ENCODE assay signal across 16 cellular contexts in the genomic region with DNA sequence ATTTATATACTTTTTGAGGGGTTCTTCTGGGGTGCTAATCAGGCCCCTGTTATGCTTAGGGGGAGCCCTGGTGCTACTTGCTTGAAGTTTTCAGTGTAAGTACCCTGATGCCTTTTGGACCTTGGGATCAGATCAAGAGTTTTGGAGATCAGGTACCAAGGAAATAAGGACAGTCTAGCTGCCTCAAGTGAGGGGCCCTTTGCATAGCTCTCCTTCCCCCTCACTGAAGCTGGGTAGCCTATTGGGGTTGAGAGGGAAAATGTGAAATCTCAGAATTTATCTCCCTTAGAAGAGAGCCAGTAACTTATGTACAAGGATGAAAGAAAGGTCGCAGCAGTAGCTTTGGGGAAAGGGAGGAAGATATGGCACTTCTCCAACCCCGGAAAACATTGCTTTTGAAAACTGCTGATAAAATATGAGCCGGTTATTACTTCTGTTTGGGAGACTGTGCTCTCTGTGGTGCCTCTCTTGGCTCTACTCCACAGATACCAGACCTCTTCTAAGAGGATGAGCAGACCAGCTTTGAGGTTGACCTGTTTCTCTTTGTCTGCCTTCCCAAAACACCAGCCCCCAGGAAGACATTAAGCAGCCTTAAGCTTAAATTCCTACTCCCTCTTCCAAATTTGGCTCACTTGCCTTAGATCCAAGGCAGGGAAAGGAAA. TPM values are rescaled to one million over a fixed set of nuclear protein-coding genes. Genes with fewer than 3 reads are reported as not detected.
DNase-seq lines count a peak whose midpoint lies in the region; ATAC-seq, FAIRE-seq and TF ChIP-seq lines count a peak whose summit lies in the region.
"Had no signal": no experiment of that assay in that cellular context is flagged by ENCODE, and none has a peak within 500 bp of the region (broad histone marks: within the 10 kb centered on the region; RNA-seq: fewer than 3 reads in every experiment).

No MANE protein-coding gene starts in this region.

- CTCF ChIA-PET in HepG2 (lab: Yijun Ruan, JAX; ENCODE audit: low intra/inter-chr PET ratio, low total read pairs): no interaction called here

- H3K9me3 ChIP-seq in cardiac muscle cell (ENCODE audit: low read depth) (no peaks in the 10 kb centered on the region), HepG2 (ENCODE audit: low read length) (no peaks in the 10 kb centered on the region), thymus (ENCODE audit: control insufficient read depth) (no peaks in the 10 kb centered on the region)

- no peaks in the 10 kb centered on the region for H3K79me2 ChIP-seq in HepG2 (ENCODE audit: insufficient read depth, low read length)

- no peak for FAIRE-seq in HepG2 (lab: Jason Lieb, UNC)

- no peak overlapping the region for H3K4me3 Mint-ChIP-seq in activated T-helper 1 cell treated with anti-CD3 and anti-CD28 coated beads, Interleukin-12 subunit alpha, Interleukin-12 subunit beta, Interleukin-2, Interleukin-4 antibody, amounts not matched to agents 30 ng/mL and 10 ng/mL and 1 ng/mL, durations not matched to agents 14 hours and 24 hours and 36 hours
- H3K4me3 Mint-ChIP-seq: activated CD4-positive, alpha-beta T cell treated with anti-CD3 and anti-CD28 coated beads, Interleukin-2, amount 10 ng/mL, durations not matched to agents 24 days and 14 days; dendritic cell treated with granulocyte-macrophage colony-stimulating factor and Interleukin-4, amounts not matched to agents 40 ng/mL and 50 ng/mL, for 4 days had no signal

- H2AFZ ChIP-seq in HepG2 (ENCODE audit: low read length): no peak overlapping the region

- ATAC-seq in Right ventricle myocardium inferior (no peak), HepG2 (no peak)

- H3K9me3 Mint-ChIP-seq in activated T-helper 1 cell treated with anti-CD3 and anti-CD28 coated beads, Interleukin-12 subunit alpha, Interleukin-12 subunit beta, Interleukin-2, Interleukin-4 antibody, amounts not matched to agents 30 ng/mL and 10 ng/mL and 1 ng/mL, durations not matched to agents 14 hours and 24 hours and 36 hours: no peaks in the 10 kb centered on the region
- H3K9me3 Mint-ChIP-seq: activated CD4-positive, alpha-beta T cell treated with anti-CD3 and anti-CD28 coated beads, Interleukin-2, amount 10 ng/mL, durations not matched to agents 24 days and 14 days; dendritic cell treated with granulocyte-macrophage colony-stimulating factor and Interleukin-4, amounts not matched to agents 40 ng/mL and 50 ng/mL, for 4 days had no signal

- H3K4me1 Mint-ChIP-seq in activated T-helper 1 cell treated with anti-CD3 and anti-CD28 coated beads, Interleukin-12 subunit alpha, Interleukin-12 subunit beta, Interleukin-2, Interleukin-4 antibody, amounts not matched to agents 30 ng/mL and 10 ng/mL and 1 ng/mL, durations not matched to agents 14 hours and 24 hours and 36 hours (ENCODE audit: low read depth): peaks cover 38% of the 10 kb centered on the region

- H3K36me3 ChIP-seq in cardiac muscle cell: peaks cover 18% of the 10 kb centered on the region
- H3K36me3 ChIP-seq in HepG2 (replicated peaks in 1 of 2; ENCODE audit: control insufficient read depth in 1 of 2, insufficient read depth in 2 of 2, low read length in 2 of 2): peaks cover 8 to 21% of the 10 kb centered on the region in 2 experiments; a peak in 4 of 5 replicates
- H3K36me3 ChIP-seq in thymus (ENCODE audit: control insufficient read depth, insufficient read depth): peaks cover 27% of the 10 kb centered on the region

- peaks cover 28% of the 10 kb centered on the region for H3K36me3 Mint-ChIP-seq in activated T-helper 1 cell treated with anti-CD3 and anti-CD28 coated beads, Interleukin-12 subunit alpha, Interleukin-12 subunit beta, Interleukin-2, Interleukin-4 antibody, amounts not matched to agents 30 ng/mL and 10 ng/mL and 1 ng/mL, durations not matched to agents 14 hours and 24 hours and 36 hours (ENCODE audit: low read depth)

- no peak for TF ChIP-seq EP300 in HepG2 (IDR thresholded peaks at IDR 0.05; ENCODE audit: low read depth in 2 of 2, low read length in 2 of 2)
- no peak for TF ChIP-seq EP300 in HepG2 (CRISPR knock-in tag; IDR thresholded peaks at IDR 0.05; ENCODE audit: borderline replicate concordance)

- 81% methylated on average over 3 of the region's 3 CpGs for WGBS in HepG2 (ENCODE audit: low lambda C conversion rate)
- WGBS in thymus: 78% methylated on average over 3 of the region's 3 CpGs

- peak overlapping the region; percentile 73 for H3K27ac ChIP-seq in cardiac muscle cell
- no peak overlapping the region for H3K27ac ChIP-seq in HepG2 (ENCODE audit: extremely low read length, insufficient read depth, low read length)
- H3K27ac ChIP-seq in thymus (ENCODE audit: low read depth): peak overlapping the region; percentile 15

- TF ChIP-seq CTCF in cardiac muscle cell (IDR thresholded peaks at IDR 0.05; ENCODE audit: low read depth, low read length): no peak
- TF ChIP-seq CTCF in HepG2 (CRISPR knock-in tag; IDR thresholded peaks at IDR 0.05): no peak

- H3K27me3 Mint-ChIP-seq in activated T-helper 1 cell treated with anti-CD3 and anti-CD28 coated beads, Interleukin-12 subunit alpha, Interleukin-12 subunit beta, Interleukin-2, Interleukin-4 antibody, amounts not matched to agents 30 ng/mL and 10 ng/mL and 1 ng/mL, durations not matched to agents 14 hours and 24 hours and 36 hours (ENCODE audit: insufficient read depth): no peaks in the 10 kb centered on the region
- H3K27me3 Mint-ChIP-seq: activated CD4-positive, alpha-beta T cell treated with anti-CD3 and anti-CD28 coated beads, Interleukin-2, amount 10 ng/mL, durations not matched to agents 24 days and 14 days had no signal

- no peak overlapping the region for H3K4me2 ChIP-seq in HepG2 (ENCODE audit: low read depth, low read length)

- peaks cover 9% of the 10 kb centered on the region for H3K4me1 ChIP-seq in cardiac muscle cell (ENCODE audit: low read depth)
- peaks cover 29% of the 10 kb centered on the region for H3K4me1 ChIP-seq in HepG2 (ENCODE audit: insufficient read depth, low read length)
- no peaks in the 10 kb centered on the region for H3K4me1 ChIP-seq in thymus (ENCODE audit: control insufficient read depth, insufficient read depth, low read length)

- H3K27me3 ChIP-seq in cardiac muscle cell: no peaks in the 10 kb centered on the region
- no peaks in the 10 kb centered on the region for H3K27me3 ChIP-seq in HepG2 (ENCODE audit: control insufficient read depth in 1 of 2, insufficient read depth in 2 of 2, low read length in 2 of 2)
- no peaks in the 10 kb centered on the region for H3K27me3 ChIP-seq in thymus (ENCODE audit: control insufficient read depth, insufficient read depth)

- no peak for TF ChIP-seq RAD21 in HepG2 (CRISPR knock-in tag; IDR thresholded peaks at IDR 0.05)

- in situ Hi-C loops in HepG2 (cut with HindIII; ENCODE audit: extremely low pct_ligation_motif_present, low pct_unique_long_range_greater_than_20kb): no loop called here

- H3K4me3 ChIP-seq in cardiac muscle cell (no peak overlapping the region), HepG2 (replicated peaks in 1 of 3; ENCODE audit: insufficient read depth in 1 of 3, low read depth in 2 of 3, low read length in 3 of 3) (no peak overlapping the region), thymus (ENCODE audit: low read length) (no peak overlapping the region)

- no peak for TF ChIP-seq POLR2A in HepG2 (IDR thresholded peaks at IDR 0.05; ENCODE audit: insufficient read depth in 1 of 2, low read depth in 2 of 2, low read length in 2 of 2)

- no peaks in the 10 kb centered on the region for H4K20me1 ChIP-seq in HepG2 (ENCODE audit: insufficient read depth, low read length)

- peak overlapping the region; percentile 36 for H3K27ac Mint-ChIP-seq in activated T-helper 1 cell treated with anti-CD3 and anti-CD28 coated beads, Interleukin-12 subunit alpha, Interleukin-12 subunit beta, Interleukin-2, Interleukin-4 antibody, amounts not matched to agents 30 ng/mL and 10 ng/mL and 1 ng/mL, durations not matched to agents 14 hours and 24 hours and 36 hours
- H3K27ac Mint-ChIP-seq: dendritic cell treated with granulocyte-macrophage colony-stimulating factor and Interleukin-4, amounts not matched to agents 40 ng/mL and 50 ng/mL, for 4 days had no signal

- POLR2A ChIA-PET in HepG2 (lab: Yijun Ruan, JAX): no interaction called here

- BruUV-seq in HepG2 (replicated peaks; lab: Mats Ljungman, UMichigan): no TSS peak

- H3K9ac ChIP-seq in HepG2 (ENCODE audit: insufficient read depth, low read depth, low read length): no peak overlapping the region

- peak in 1 of 2 donors; percentile 48 for DNase-seq in cardiac muscle cell (ENCODE audit: low read depth in 1 of 2, low spot score in 1 of 2)
- DNase-seq in Right ventricle myocardium inferior (ENCODE audit: missing footprints): no peak
- no peak for DNase-seq in activated T-helper 1 cell treated with anti-CD3 and anti-CD28 coated beads, Interleukin-12 subunit alpha, Interleukin-12 subunit beta, Interleukin-2, Interleukin-4 antibody, amounts not matched to agents 30 ng/mL and 10 ng/mL and 1 ng/mL, durations not matched to agents 14 hours and 24 hours and 36 hours (ENCODE audit: low spot score)
- DNase-seq in HepG2 (ENCODE audit: low spot score): no peak
- no peak for DNase-seq in NCI-H2227 (lab: John Stamatoyannopoulos, UW; ENCODE audit: unreplicated experiment)
- DNase-seq in activated T-cell treated with anti-CD3 and anti-CD28 coated beads, Interleukin-2, amount 50 U/mL, for 1 hour: no peak
- DNase-seq in NCI-H446 treated with DMSO at 0.1 percent for 48 hours (lab: John Stamatoyannopoulos, UW): no peak
- DNase-seq: activated CD4-positive, alpha-beta T cell treated with anti-CD3 and anti-CD28 coated beads, Interleukin-2, amount 10 ng/mL, durations not matched to agents 24 days and 14 days; activated naive CD4-positive, alpha-beta T cell treated with Interleukin-2 at 50 U/mL for 16 hours; foreskin melanocyte; NCI-H1436; NCI-H774; nucleus accumbens had no signal

- intact Hi-C loops in Right ventricle myocardium inferior (cut with DNase I): no loop called here
- intact Hi-C loops in activated T-helper 1 cell treated with anti-CD3 and anti-CD28 coated beads, Interleukin-12 subunit alpha, Interleukin-12 subunit beta, Interleukin-2, Interleukin-4 antibody, amounts not matched to agents 30 ng/mL and 10 ng/mL and 1 ng/mL, durations not matched to agents 14 hours and 24 hours and 36 hours (cut with micrococcal nuclease): no loop called here
- intact Hi-C loops in HepG2 (cut with micrococcal nuclease; ENCODE audit: unreplicated experiment): no loop called here

RNA-seq across cellular contexts. Expression of gene AMHR2, which starts 8.8 kb away (rescaled TPM):
- total RNA-seq in cardiac muscle cell (39.8 and 60.0 TPM in 2 replicates), Right ventricle myocardium inferior (not detected), HepG2 (2016; rRNA removed; fragmentation: Illumina TruSeq; extraction: Trizol) (0.58 and 0.90 TPM in 2 replicates)
- polyA plus RNA-seq in cardiac muscle cell (53.4 and 57.3 TPM in 2 replicates), HepG2 (2011; rRNA removed) (0.24 and 0.50 TPM in 2 replicates), thymus (0.14 TPM)
- not detected in 2 replicates for total RNA-seq in activated T-helper 1 cell treated with anti-CD3 and anti-CD28 coated beads, Interleukin-12 subunit alpha, Interleukin-12 subunit beta, Interleukin-2, Interleukin-4 antibody, amounts not matched to agents 30 ng/mL and 10 ng/mL and 1 ng/mL, durations not matched to agents 14 hours and 24 hours and 36 hours
- 0.44 and 0.81 TPM in 2 replicates for total RNA-seq in HepG2 (2016; cell fraction: cytosol; rRNA removed; fragmentation: Illumina TruSeq; extraction: Trizol; ENCODE audit: low read depth)
- 0.45 and 1.1 TPM in 2 replicates for total RNA-seq in HepG2 (2016; cell fraction: insoluble cytoplasmic fraction; rRNA removed; fragmentation: Illumina TruSeq; extraction: Trizol)
- total RNA-seq in HepG2 (2016; cell fraction: membrane; rRNA removed; fragmentation: Illumina TruSeq; extraction: Trizol): 0.59 and 0.83 TPM in 2 replicates
- 0.37 TPM in 1 of 2 replicates, not detected in the other for total RNA-seq in HepG2 (2016; cell fraction: nucleus; rRNA removed; fragmentation: Illumina TruSeq; extraction: Trizol)
- polyA plus RNA-seq in HepG2 (2011; cell fraction: cytosol; rRNA removed): 0.37 and 0.81 TPM in 2 replicates
- 0.80 and 0.90 TPM in 2 replicates for polyA plus RNA-seq in HepG2 (2011; cell fraction: nucleus; rRNA removed)
- 0.15 and 0.21 TPM in 2 replicates for polyA plus RNA-seq in HepG2 (2012)
- polyA plus RNA-seq in HepG2 (2016; cell fraction: cytosol; fragmentation: Illumina TruSeq; extraction: Trizol; ENCODE audit: low read depth): 0.43 and 0.48 TPM in 2 replicates
- 0.48 and 1.4 TPM in 2 replicates for polyA plus RNA-seq in HepG2 (2016; cell fraction: insoluble cytoplasmic fraction; fragmentation: Illumina TruSeq; extraction: Trizol; ENCODE audit: low read depth)
- 0.47 and 0.73 TPM in 2 replicates for polyA plus RNA-seq in HepG2 (2016; cell fraction: membrane; fragmentation: Illumina TruSeq; extraction: Trizol; ENCODE audit: low read depth)
- 0.80 and 0.85 TPM in 2 replicates for polyA plus RNA-seq in HepG2 (2016; cell fraction: nucleus; fragmentation: Illumina TruSeq; extraction: Trizol; ENCODE audit: insufficient read depth, low read depth)
- 0.49 and 0.66 TPM in 2 replicates for polyA minus RNA-seq in HepG2 (2011; rRNA and poly(A)+ RNA removed; ENCODE audit: low replicate concordance)
- not detected in 2 replicates for polyA minus RNA-seq in HepG2 (2011; cell fraction: cytosol; rRNA and poly(A)+ RNA removed)
- 0.25 and 0.64 TPM in 2 replicates for polyA minus RNA-seq in HepG2 (2011; cell fraction: nucleus; rRNA and poly(A)+ RNA removed)
- total RNA-seq: kidney epithelial cell had no signal

RNA-seq across cellular contexts. Expression of gene PRR13, which starts 26.6 kb away (rescaled TPM):
- total RNA-seq in cardiac muscle cell (42.9 and 48.3 TPM in 2 replicates), Right ventricle myocardium inferior (59.4 TPM), HepG2 (2016; rRNA removed; fragmentation: Illumina TruSeq; extraction: Trizol) (102 and 109 TPM in 2 replicates)
- polyA plus RNA-seq in cardiac muscle cell (169 and 190 TPM in 2 replicates), HepG2 (2011; rRNA removed) (65.0 and 70.4 TPM in 2 replicates), thymus (222 TPM)
- total RNA-seq in activated T-helper 1 cell treated with anti-CD3 and anti-CD28 coated beads, Interleukin-12 subunit alpha, Interleukin-12 subunit beta, Interleukin-2, Interleukin-4 antibody, amounts not matched to agents 30 ng/mL and 10 ng/mL and 1 ng/mL, durations not matched to agents 14 hours and 24 hours and 36 hours: 206 and 219 TPM in 2 replicates
- total RNA-seq in HepG2 (2016; cell fraction: cytosol; rRNA removed; fragmentation: Illumina TruSeq; extraction: Trizol; ENCODE audit: low read depth): 78.3 and 97.6 TPM in 2 replicates
- total RNA-seq in HepG2 (2016; cell fraction: insoluble cytoplasmic fraction; rRNA removed; fragmentation: Illumina TruSeq; extraction: Trizol): 99.2 and 114 TPM in 2 replicates
- total RNA-seq in HepG2 (2016; cell fraction: membrane; rRNA removed; fragmentation: Illumina TruSeq; extraction: Trizol): 113 and 134 TPM in 2 replicates
- total RNA-seq in HepG2 (2016; cell fraction: nucleus; rRNA removed; fragmentation: Illumina TruSeq; extraction: Trizol): 37.8 and 46.1 TPM in 2 replicates
- 58.7 and 62.8 TPM in 2 replicates for polyA plus RNA-seq in HepG2 (2011; cell fraction: cytosol; rRNA removed)
- polyA plus RNA-seq in HepG2 (2011; cell fraction: nucleus; rRNA removed): 20.0 and 31.0 TPM in 2 replicates
- 99.5 and 141 TPM in 2 replicates for polyA plus RNA-seq in HepG2 (2012)
- polyA plus RNA-seq in HepG2 (2016; cell fraction: cytosol; fragmentation: Illumina TruSeq; extraction: Trizol; ENCODE audit: low read depth): 115 and 156 TPM in 2 replicates
- 164 and 180 TPM in 2 replicates for polyA plus RNA-seq in HepG2 (2016; cell fraction: insoluble cytoplasmic fraction; fragmentation: Illumina TruSeq; extraction: Trizol; ENCODE audit: low read depth)
- 149 and 177 TPM in 2 replicates for polyA plus RNA-seq in HepG2 (2016; cell fraction: membrane; fragmentation: Illumina TruSeq; extraction: Trizol; ENCODE audit: low read depth)
- polyA plus RNA-seq in HepG2 (2016; cell fraction: nucleus; fragmentation: Illumina TruSeq; extraction: Trizol; ENCODE audit: insufficient read depth, low read depth): 113 and 118 TPM in 2 replicates
- polyA minus RNA-seq in HepG2 (2011; rRNA and poly(A)+ RNA removed; ENCODE audit: low replicate concordance): 59.9 and 104 TPM in 2 replicates
- 20.7 and 32.5 TPM in 2 replicates for polyA minus RNA-seq in HepG2 (2011; cell fraction: cytosol; rRNA and poly(A)+ RNA removed)
- 18.5 and 23.0 TPM in 2 replicates for polyA minus RNA-seq in HepG2 (2011; cell fraction: nucleus; rRNA and poly(A)+ RNA removed)

RNA-seq across cellular contexts. Expression of gene SP1, which starts 34.9 kb away (rescaled TPM):
- 43.7 and 53.0 TPM in 2 replicates for total RNA-seq in cardiac muscle cell
- 11.4 and 12.9 TPM in 2 replicates for polyA plus RNA-seq in cardiac muscle cell
- total RNA-seq in Right ventricle myocardium inferior: 31.3 TPM
- 65.6 and 66.0 TPM in 2 replicates for total RNA-seq in activated T-helper 1 cell treated with anti-CD3 and anti-CD28 coated beads, Interleukin-12 subunit alpha, Interleukin-12 subunit beta, Interleukin-2, Interleukin-4 antibody, amounts not matched to agents 30 ng/mL and 10 ng/mL and 1 ng/mL, durations not matched to agents 14 hours and 24 hours and 36 hours
- 27.5 and 46.7 TPM in 2 replicates for total RNA-seq in HepG2 (2016; rRNA removed; fragmentation: Illumina TruSeq; extraction: Trizol)
- total RNA-seq in HepG2 (2016; cell fraction: cytosol; rRNA removed; fragmentation: Illumina TruSeq; extraction: Trizol; ENCODE audit: low read depth): 3.0 and 3.4 TPM in 2 replicates
- 29.7 and 40.6 TPM in 2 replicates for total RNA-seq in HepG2 (2016; cell fraction: insoluble cytoplasmic fraction; rRNA removed; fragmentation: Illumina TruSeq; extraction: Trizol)
- 13.8 and 14.7 TPM in 2 replicates for total RNA-seq in HepG2 (2016; cell fraction: membrane; rRNA removed; fragmentation: Illumina TruSeq; extraction: Trizol)
- total RNA-seq in HepG2 (2016; cell fraction: nucleus; rRNA removed; fragmentation: Illumina TruSeq; extraction: Trizol): 23.5 and 24.3 TPM in 2 replicates
- 26.5 and 27.3 TPM in 2 replicates for polyA plus RNA-seq in HepG2 (2011; rRNA removed)
- polyA plus RNA-seq in HepG2 (2011; cell fraction: cytosol; rRNA removed): 18.2 TPM in 2 replicates
- 30.1 and 31.9 TPM in 2 replicates for polyA plus RNA-seq in HepG2 (2011; cell fraction: nucleus; rRNA removed)
- polyA plus RNA-seq in HepG2 (2012): 14.7 and 15.8 TPM in 2 replicates
- 0.63 and 0.79 TPM in 2 replicates for polyA plus RNA-seq in HepG2 (2016; cell fraction: cytosol; fragmentation: Illumina TruSeq; extraction: Trizol; ENCODE audit: low read depth)
- polyA plus RNA-seq in HepG2 (2016; cell fraction: insoluble cytoplasmic fraction; fragmentation: Illumina TruSeq; extraction: Trizol; ENCODE audit: low read depth): 22.5 and 22.9 TPM in 2 replicates
- polyA plus RNA-seq in HepG2 (2016; cell fraction: membrane; fragmentation: Illumina TruSeq; extraction: Trizol; ENCODE audit: low read depth): 2.7 and 3.3 TPM in 2 replicates
- polyA plus RNA-seq in HepG2 (2016; cell fraction: nucleus; fragmentation: Illumina TruSeq; extraction: Trizol; ENCODE audit: insufficient read depth, low read depth): 25.6 and 29.7 TPM in 2 replicates
- polyA minus RNA-seq in HepG2 (2011; rRNA and poly(A)+ RNA removed; ENCODE audit: low replicate concordance): 128 and 335 TPM in 2 replicates
- polyA minus RNA-seq in HepG2 (2011; cell fraction: cytosol; rRNA and poly(A)+ RNA removed): 38.1 and 39.5 TPM in 2 replicates
- polyA minus RNA-seq in HepG2 (2011; cell fraction: nucleus; rRNA and poly(A)+ RNA removed): 31.4 and 32.7 TPM in 2 replicates
- polyA plus RNA-seq in thymus: 17.6 TPM

RNA-seq across cellular contexts. Expression of gene PCBP2, which starts 37.0 kb away (rescaled TPM):
- total RNA-seq in cardiac muscle cell: 213 and 326 TPM in 2 replicates
- polyA plus RNA-seq in cardiac muscle cell: 114 and 146 TPM in 2 replicates
- total RNA-seq in Right ventricle myocardium inferior: 494 TPM
- total RNA-seq in activated T-helper 1 cell treated with anti-CD3 and anti-CD28 coated beads, Interleukin-12 subunit alpha, Interleukin-12 subunit beta, Interleukin-2, Interleukin-4 antibody, amounts not matched to agents 30 ng/mL and 10 ng/mL and 1 ng/mL, durations not matched to agents 14 hours and 24 hours and 36 hours: 865 and 896 TPM in 2 replicates
- 154 and 265 TPM in 2 replicates for total RNA-seq in HepG2 (2016; rRNA removed; fragmentation: Illumina TruSeq; extraction: Trizol)
- total RNA-seq in HepG2 (2016; cell fraction: cytosol; rRNA removed; fragmentation: Illumina TruSeq; extraction: Trizol; ENCODE audit: low read depth): 156 and 172 TPM in 2 replicates
- 132 and 265 TPM in 2 replicates for total RNA-seq in HepG2 (2016; cell fraction: insoluble cytoplasmic fraction; rRNA removed; fragmentation: Illumina TruSeq; extraction: Trizol)
- total RNA-seq in HepG2 (2016; cell fraction: membrane; rRNA removed; fragmentation: Illumina TruSeq; extraction: Trizol): 447 and 497 TPM in 2 replicates
- 279 and 306 TPM in 2 replicates for total RNA-seq in HepG2 (2016; cell fraction: nucleus; rRNA removed; fragmentation: Illumina TruSeq; extraction: Trizol)
- 345 and 390 TPM in 2 replicates for polyA plus RNA-seq in HepG2 (2011; rRNA removed)
- polyA plus RNA-seq in HepG2 (2011; cell fraction: cytosol; rRNA removed): 323 and 364 TPM in 2 replicates
- 477 and 513 TPM in 2 replicates for polyA plus RNA-seq in HepG2 (2011; cell fraction: nucleus; rRNA removed)
- 786 and 1,014 TPM in 2 replicates for polyA plus RNA-seq in HepG2 (2012)
- polyA plus RNA-seq in HepG2 (2016; cell fraction: cytosol; fragmentation: Illumina TruSeq; extraction: Trizol; ENCODE audit: low read depth): 954 and 1,027 TPM in 2 replicates
- 599 and 702 TPM in 2 replicates for polyA plus RNA-seq in HepG2 (2016; cell fraction: insoluble cytoplasmic fraction; fragmentation: Illumina TruSeq; extraction: Trizol; ENCODE audit: low read depth)
- 1,162 and 1,386 TPM in 2 replicates for polyA plus RNA-seq in HepG2 (2016; cell fraction: membrane; fragmentation: Illumina TruSeq; extraction: Trizol; ENCODE audit: low read depth)
- 670 and 689 TPM in 2 replicates for polyA plus RNA-seq in HepG2 (2016; cell fraction: nucleus; fragmentation: Illumina TruSeq; extraction: Trizol; ENCODE audit: insufficient read depth, low read depth)
- polyA minus RNA-seq in HepG2 (2011; rRNA and poly(A)+ RNA removed; ENCODE audit: low replicate concordance): 709 and 1,043 TPM in 2 replicates
- polyA minus RNA-seq in HepG2 (2011; cell fraction: cytosol; rRNA and poly(A)+ RNA removed): 515 and 646 TPM in 2 replicates
- 549 and 596 TPM in 2 replicates for polyA minus RNA-seq in HepG2 (2011; cell fraction: nucleus; rRNA and poly(A)+ RNA removed)
- 606 TPM for polyA plus RNA-seq in thymus

Comparison
In these comparisons a context has a peak if more than half of its experiments do, and no peak if none do; other contexts are left out.
1. RNA of gene AMHR2, which starts 8.8 kb away (total RNA-seq): 39.8 to 60.0 TPM in cardiac muscle cell; 0.37 to 1.1 TPM in HepG2, not detected in Right ventricle myocardium inferior (single experiment) and not detected in activated T-helper 1 cell treated with anti-CD3 and anti-CD28 coated beads, Interleukin-12 subunit alpha, Interleukin-12 subunit beta, Interleukin-2, Interleukin-4 antibody, amounts not matched to agents 30 ng/mL and 10 ng/mL and 1 ng/mL, durations not matched to agents 14 hours and 24 hours and 36 hours; every median in the first group is over 10 times any median in the second.